In the genomic region with DNA sequence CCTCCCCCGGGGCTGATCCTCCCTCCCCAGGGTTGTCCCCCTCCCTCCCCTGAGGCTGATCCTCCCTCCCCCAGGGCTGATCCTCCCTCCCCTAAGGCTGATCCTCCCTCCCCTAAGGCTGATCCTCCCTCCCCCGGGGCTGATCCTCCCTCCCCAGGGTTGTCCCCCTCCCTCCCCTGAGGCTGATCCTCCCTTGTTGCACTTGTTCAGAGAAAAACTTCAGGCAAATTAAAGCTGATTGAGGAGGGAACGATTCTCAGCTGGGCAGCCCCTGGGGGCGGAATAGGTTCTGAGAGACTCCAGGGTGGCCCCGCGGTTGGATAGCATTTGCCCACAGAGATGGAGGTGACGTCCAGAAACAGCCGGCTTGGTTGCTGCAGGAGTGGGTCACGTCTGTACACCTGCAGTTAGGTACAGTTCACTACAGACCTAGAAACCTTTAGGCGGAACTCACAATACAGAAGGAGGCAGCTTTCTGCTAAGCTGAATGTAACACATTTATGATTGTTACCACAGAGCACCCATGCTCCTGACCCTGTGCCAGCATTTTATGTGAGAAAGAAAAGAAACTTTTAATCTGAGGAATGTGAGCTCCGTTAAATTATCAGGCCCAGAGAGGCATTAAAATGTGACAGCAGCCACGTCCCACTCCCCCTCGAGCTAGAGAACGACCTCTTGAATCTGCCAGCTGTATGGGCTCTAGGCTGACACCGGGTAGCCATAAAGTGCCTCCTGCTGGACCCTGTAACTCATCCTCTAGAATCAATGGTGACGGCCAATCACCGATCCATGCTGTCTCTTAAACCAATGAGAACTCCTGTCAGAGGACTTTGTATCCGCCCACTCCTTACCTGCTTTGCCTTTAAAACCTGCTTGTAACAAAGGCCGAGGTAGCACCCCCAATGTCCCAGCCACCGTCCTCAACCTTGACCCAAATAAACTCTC, we compare ENCODE assay signal across 24 cellular contexts.
DNase-seq lines count a peak whose midpoint lies in the region; TF ChIP-seq lines count a peak whose summit lies in the region.
"Had no signal": no experiment of that assay in that cellular context is flagged by ENCODE, and none has a peak within 500 bp of the region (broad histone marks: within the 10 kb centered on the region; RNA-seq: fewer than 3 reads in every experiment).

No MANE protein-coding gene starts in this region.

- no peak for TF ChIP-seq CTCF in HEK293 (tag by site-specific recombination; IDR thresholded peaks at IDR 0.05)
- TF ChIP-seq CTCF in WERI-Rb-1 (IDR thresholded peaks at IDR 0.05; ENCODE audit: low read depth, low read length) = no peak
- TF ChIP-seq CTCF in nephron (IDR thresholded peaks at IDR 0.05; ENCODE audit: unreplicated experiment in 3 of 3) = no peak
- TF ChIP-seq CTCF in Calu3 (IDR thresholded peaks at IDR 0.05; ENCODE audit: unreplicated experiment) = no peak

- intact Hi-C loops in Calu3 (cut with micrococcal nuclease; ENCODE audit: unreplicated experiment) = no loop called here

- no TSS peak for BruUV-seq in Calu3 (replicated peaks; lab: Mats Ljungman, UMichigan)

- H3K4me1 Mint-ChIP-seq in nephron (peaks cover 57% of the 10 kb centered on the region), Calu3 (ENCODE audit: low read depth, unreplicated experiment) (peaks cover 8% of the 10 kb centered on the region)
- H3K4me1 Mint-ChIP-seq: activated naive CD8-positive, alpha-beta T cell treated with anti-CD3 and anti-CD28 coated beads for 36 hours had no signal

- H3K9me3 Mint-ChIP-seq in nephron (no peaks in the 10 kb centered on the region), Calu3 (ENCODE audit: low read depth, unreplicated experiment) (no peaks in the 10 kb centered on the region)
- H3K9me3 Mint-ChIP-seq: activated naive CD8-positive, alpha-beta T cell treated with anti-CD3 and anti-CD28 coated beads for 36 hours; effector memory CD8-positive, alpha-beta T cell; stimulated activated memory B cell treated with anti-CD40 and anti-IgM and Interleukin-4, amounts not matched to agents 10 μg/mL and 1 μg/mL and 100 μg/mL, for 72 hours had no signal

- peak overlapping the region in 1 of 3 experiments; percentile 29 for H3K4me3 Mint-ChIP-seq in nephron
- H3K4me3 Mint-ChIP-seq in Calu3 (ENCODE audit: low read depth, unreplicated experiment) = no peak overlapping the region
- H3K4me3 Mint-ChIP-seq: activated naive CD8-positive, alpha-beta T cell treated with anti-CD3 and anti-CD28 coated beads for 36 hours; effector memory CD8-positive, alpha-beta T cell; stimulated activated memory B cell treated with anti-CD40 and anti-IgM and Interleukin-4, amounts not matched to agents 10 μg/mL and 1 μg/mL and 100 μg/mL, for 72 hours had no signal

- H3K27me3 Mint-ChIP-seq in nephron (ENCODE audit: low read depth) = peaks cover 56% of the 10 kb centered on the region
- H3K27me3 Mint-ChIP-seq in Calu3 (ENCODE audit: unreplicated experiment) = no peaks in the 10 kb centered on the region

- DNase-seq in DMS153 treated with DMSO at 0.1 percent for 48 hours (lab: John Stamatoyannopoulos, UW; ENCODE audit: unreplicated experiment) (peak; percentile 35), WERI-Rb-1 (peak; percentile 78), Calu3 (no peak), SKM-1 treated with dmso at 0.1 percent for 144 hours (lab: John Stamatoyannopoulos, UW; ENCODE audit: unreplicated experiment) (no peak), substantia nigra (lab: John Stamatoyannopoulos, UW) (no peak)
- DNase-seq in stimulated activated naive CD4-positive, alpha-beta T cell treated with Interleukin-2 at 50 U/mL for 16 hours (lab: John Stamatoyannopoulos, UW) = no peak
- DNase-seq: activated CD4-positive, CD25-positive, alpha-beta regulatory T cell treated with anti-CD3 and anti-CD28 coated beads, Interleukin-2, amount 50 U/mL, for 72 hours; activated naive CD8-positive, alpha-beta T cell treated with anti-CD3 and anti-CD28 coated beads for 36 hours; AML-193; Caco-2; effector memory CD8-positive, alpha-beta T cell; GF-D8; heart left ventricle; islet precursor cell; NCI-H774; SK-N-SH; T1000; trophoblast cell had no signal

- no peaks in the 10 kb centered on the region for H3K36me3 Mint-ChIP-seq in nephron (ENCODE audit: low read depth)
- no peaks in the 10 kb centered on the region for H3K36me3 Mint-ChIP-seq in Calu3 (ENCODE audit: insufficient read depth, unreplicated experiment)
- H3K36me3 Mint-ChIP-seq: activated naive CD8-positive, alpha-beta T cell treated with anti-CD3 and anti-CD28 coated beads for 36 hours; stimulated activated memory B cell treated with anti-CD40 and anti-IgM and Interleukin-4, amounts not matched to agents 10 μg/mL and 1 μg/mL and 100 μg/mL, for 72 hours had no signal

- no peaks in the 10 kb centered on the region for H3K36me3 ChIP-seq in HEK293 (ENCODE audit: control insufficient read depth in 2 of 2, insufficient read depth in 1 of 2, low read length in 2 of 2)
- H3K36me3 ChIP-seq in WERI-Rb-1 = no peaks in the 10 kb centered on the region
- H3K36me3 ChIP-seq: heart left ventricle, right atrium auricular region had no signal

- peak overlapping the region; percentile 44 to 77 (median 65) for H3K27ac Mint-ChIP-seq in nephron
- no peak overlapping the region for H3K27ac Mint-ChIP-seq in Calu3 (ENCODE audit: unreplicated experiment)
- H3K27ac Mint-ChIP-seq: activated naive CD8-positive, alpha-beta T cell treated with anti-CD3 and anti-CD28 coated beads for 36 hours; effector memory CD8-positive, alpha-beta T cell; stimulated activated memory B cell treated with anti-CD40 and anti-IgM and Interleukin-4, amounts not matched to agents 10 μg/mL and 1 μg/mL and 100 μg/mL, for 72 hours had no signal

- no peaks in the 10 kb centered on the region for H3K9me3 ChIP-seq in HEK293 (ENCODE audit: control insufficient read depth, insufficient read depth, low read depth, low read length)
- no peaks in the 10 kb centered on the region for H3K9me3 ChIP-seq in WERI-Rb-1 (ENCODE audit: severe bottlenecking)
- H3K9me3 ChIP-seq: Caco-2, heart left ventricle, right atrium auricular region, SK-N-SH had no signal

- no peak overlapping the region for H3K27ac ChIP-seq in HEK293 (ENCODE audit: extremely low read depth, low read depth, low read length)
- H3K27ac ChIP-seq in WERI-Rb-1 = no peak overlapping the region
- no peak overlapping the region for H3K27ac ChIP-seq in substantia nigra (ENCODE audit: low read depth, low read length, poor library complexity, severe bottlenecking)
- H3K27ac ChIP-seq: heart left ventricle, HL-60, right atrium auricular region had no signal

- H3K4me3 ChIP-seq in HEK293 (ENCODE audit: low read depth, low read length) (no peak overlapping the region), WERI-Rb-1 (ENCODE audit: low read depth, low read length) (no peak overlapping the region)
- H3K4me3 ChIP-seq: heart left ventricle, lung, right atrium auricular region had no signal

- CTCF ChIA-PET in HEK293 (lab: Yijun Ruan, JAX) (no interaction called here), Calu3 (lab: Charles Lee) (no interaction called here)

- no peaks in the 10 kb centered on the region for H3K4me1 ChIP-seq in HEK293 (ENCODE audit: control insufficient read depth, insufficient read depth, low read length)
- H3K4me1 ChIP-seq: heart left ventricle, right atrium auricular region had no signal

- POLR2A ChIA-PET in HEK293 (lab: Yijun Ruan, JAX) = no interaction called here

- H3K27me3 ChIP-seq in WERI-Rb-1 (ENCODE audit: insufficient read depth, low read depth, severe bottlenecking) = no peaks in the 10 kb centered on the region
- H3K27me3 ChIP-seq: right atrium auricular region had no signal

TF ChIP-seq in HEK293, 187 proteins besides CTCF, POLR2A, EP300 and RAD21:
- TF ChIP-seq ZNF341 (tag by site-specific recombination; IDR thresholded peaks at IDR 0.05; ENCODE audit: low read depth) (peak; percentile 78), ZNF830 (tag by site-specific recombination; IDR thresholded peaks at IDR 0.05; ENCODE audit: low read depth) (no peak), ZNF560 (tag by site-specific recombination; IDR thresholded peaks at IDR 0.05; ENCODE audit: borderline replicate concordance) (no peak), GLIS1 (tag by site-specific recombination; IDR thresholded peaks at IDR 0.05) (peak; percentile 67), ZNF514 (tag by site-specific recombination; IDR thresholded peaks at IDR 0.05) (no peak), WT1 (tag by site-specific recombination; IDR thresholded peaks at IDR 0.05) (peak; percentile 55; the same call in 1 of the 2 replicates)

Comparison
In these comparisons a context has a peak if more than half of its experiments do, and no peak if none do; other contexts are left out.
1. DNase-seq: peak in DMS153 treated with DMSO at 0.1 percent for 48 hours (single experiment) and WERI-Rb-1 (single experiment); none in Calu3 (single experiment), stimulated activated naive CD4-positive, alpha-beta T cell treated with Interleukin-2 at 50 U/mL for 16 hours (single experiment), SKM-1 treated with dmso at 0.1 percent for 144 hours (single experiment) and substantia nigra (0 of 49).